Comparison of ENCODE assay signal across 19 cellular contexts in genomic region chr4:134787315-134787714, GRCh38.
DNase-seq lines count a peak whose midpoint lies in the region; ATAC-seq, FAIRE-seq and TF ChIP-seq lines count a peak whose summit lies in the region.
"Had no signal": no experiment of that assay in that cellular context is flagged by ENCODE, and none has a peak within 500 bp of the region (broad histone marks: within the 10 kb centered on the region; RNA-seq: fewer than 3 reads in every experiment).

No MANE protein-coding gene starts in this region.

- no peaks in the 10 kb centered on the region for H3K27me3 ChIP-seq in bronchial epithelial cell (ENCODE audit: control insufficient read depth, insufficient read depth, low read length)

- WGBS in lower leg skin, 2 donors, result 60 to 87% methylated on average over 1 of the region's 1 CpG

- ATAC-seq in HG03039 (IDR thresholded peaks at IDR 0.05; ENCODE audit: unreplicated experiment), result no peak

- no peak for FAIRE-seq in bronchial epithelial cell (lab: Jason Lieb, UNC)
- FAIRE-seq: H1, HTR-8/SVneo had no signal

- intact Hi-C loops in lower leg skin (cut with DNase I; ENCODE audit: low total_unique reads), result no loop called here

- TF ChIP-seq POLR2A in lower leg skin (IDR thresholded peaks at IDR 0.05), result no peak

- DNase-seq in EL, result peak; percentile 15
- peak; percentile 60 for DNase-seq in HT1080 (ENCODE audit: low read depth)
- DNase-seq in bronchial epithelial cell (ENCODE audit: low read depth), result peak; percentile 5
- peak; percentile 5 for DNase-seq in myocyte (ENCODE audit: low read depth)
- no peak for DNase-seq in activated naive CD4-positive, alpha-beta T cell (lab: John Stamatoyannopoulos, UW)
- no peak for DNase-seq in lower leg skin (ENCODE audit: low spot score in 2 of 2)
- DNase-seq: AML-193; DMS79; GF-D8; NCI-H1048; NCI-H1694; NCI-H2107; NCI-H345; NCI-H526 treated with DMSO at 0.1 percent for 48 hours; NK-92 treated with Interleukin-12 subunit alpha and Interleukin-12 subunit beta, amount 100 ng/mL, for 24 hours; OCI-M1 had no signal

- no peaks in the 10 kb centered on the region for H3K36me3 ChIP-seq in bronchial epithelial cell (ENCODE audit: control insufficient read depth, insufficient read depth, low read length)

- H3K4me3 ChIP-seq in bronchial epithelial cell (ENCODE audit: low read depth, low read length) (no peak overlapping the region), lower leg skin (ENCODE audit: low read depth, poor library complexity, severe bottlenecking) (no peak overlapping the region)

- TF ChIP-seq CTCF in bronchial epithelial cell (IDR thresholded peaks at IDR 0.05; ENCODE audit: insufficient read depth, low read length, severe bottlenecking) (no peak), lower leg skin (IDR thresholded peaks at IDR 0.05) (no peak)

Comparison
In these comparisons a context has a peak if more than half of its experiments do, and no peak if none do; other contexts are left out.
1. DNase-seq: peak in EL (single experiment), HT1080 (single experiment), bronchial epithelial cell (single experiment) and myocyte (single experiment); none in activated naive CD4-positive, alpha-beta T cell (0 of 4) and lower leg skin (0 of 2).